ENCODE assay signal across 15 cellular contexts in the genomic region with DNA sequence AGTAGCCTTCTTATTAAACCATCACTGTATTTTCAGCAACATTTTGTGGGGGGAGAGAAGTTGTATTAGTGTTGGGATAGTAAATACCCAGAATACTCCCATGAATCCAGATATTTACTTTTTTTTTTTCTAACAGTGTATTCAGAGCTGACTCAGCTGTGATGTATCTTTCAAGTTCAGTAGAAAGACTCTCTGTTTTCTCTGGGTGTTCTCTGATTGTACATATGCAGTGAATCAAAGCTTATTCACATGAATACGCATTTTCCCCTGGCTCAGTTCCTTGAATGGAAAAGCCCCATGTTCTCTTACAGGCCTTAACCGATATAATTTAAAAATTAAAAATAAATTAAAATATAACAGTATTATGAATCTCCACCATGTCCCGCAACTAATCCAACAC. TPM values are rescaled to one million over a fixed set of nuclear protein-coding genes. Genes with fewer than 3 reads are reported as not detected.
A peak's percentile ranks its signal among the peaks of the same experiment; 100 is the strongest.
DNase-seq lines count a peak whose midpoint lies in the region; ATAC-seq, FAIRE-seq and TF ChIP-seq lines count a peak whose summit lies in the region.
"Had no signal": no experiment of that assay in that cellular context is flagged by ENCODE, and none has a peak within 500 bp of the region (broad histone marks: within the 10 kb centered on the region; RNA-seq: fewer than 3 reads in every experiment).

No MANE protein-coding gene starts in this region.

- CTCF ChIA-PET in A549 (lab: Yijun Ruan, JAX), result interaction anchor here (0.9 to 5.1 kb wide), 10 partner anchors 9 to 1541 kb away, joined by 3 to 29 read pairs (median 4); no protein-coding TSS in a partner anchor

- FAIRE-seq in A549 (lab: Jason Lieb, UNC), result no peak
- FAIRE-seq: colon had no signal

- POLR2A ChIA-PET in A549 (lab: Yijun Ruan, JAX), result interaction anchor here (0.7 to 4.8 kb wide), 10 partner anchors 10 to 38 kb away, joined by 3 to 39 read pairs (median 8); a partner anchor contains a TSS

- H3K27me3 Mint-ChIP-seq in HFFc6 (ENCODE audit: insufficient read depth) (peaks cover 7% of the 10 kb centered on the region), T-helper 17 cell (peaks cover 55% of the 10 kb centered on the region)

- no peak for TF ChIP-seq EP300 in A549 (IDR thresholded peaks at IDR 0.05)

- H3K36me3 Mint-ChIP-seq in HFFc6 (ENCODE audit: low read depth) (no peaks in the 10 kb centered on the region), T-helper 17 cell (ENCODE audit: low read depth) (peaks cover 5% of the 10 kb centered on the region)

- H3K9me3 ChIP-seq in A549 (no peaks in the 10 kb centered on the region), T-helper 17 cell (ENCODE audit: control insufficient read depth, low read length, poor library complexity, severe bottlenecking) (no peaks in the 10 kb centered on the region)

- peak overlapping the region; percentile 93 for H3K4me3 Mint-ChIP-seq in HFFc6
- no peak overlapping the region for H3K4me3 Mint-ChIP-seq in T-helper 17 cell

- in situ Hi-C loops in astrocyte of the spinal cord (cut with HindIII; ENCODE audit: low sequenced_read_pairs), result no loop called here

- no peaks in the 10 kb centered on the region for H3K9me3 Mint-ChIP-seq in HFFc6

- TF ChIP-seq RAD21 in A549 (conservative IDR thresholded peaks at IDR 0.05 in 1 of 2, IDR thresholded peaks at IDR 0.05 in 1 of 2), result no peak

- no peak for TF ChIP-seq POLR2A in A549 (IDR thresholded peaks at IDR 0.05; ENCODE audit: low read length)

- WGBS in A549 (ENCODE audit: missing lambda C conversion rate), result 3% methylated on average over 3 of the region's 3 CpGs

- H3K4me3 ChIP-seq in A549 (peak overlapping the region; percentile 63), astrocyte of the spinal cord (ENCODE audit: low read depth, low read length) (peak overlapping the region; percentile 66)

- DNase-seq in A549 (ENCODE audit: low read depth in 1 of 2, low spot score in 1 of 2), result peak in 1 of 2 experiments; percentile 45
- DNase-seq in HFFc6, result peak; percentile 58
- DNase-seq in astrocyte of the spinal cord (ENCODE audit: low read depth, low spot score), result peak; percentile 80
- peak; percentile 20 for DNase-seq in kidney glomerular epithelial cell (lab: John Stamatoyannopoulos, UW)
- no peak for DNase-seq in NCI-H1105 treated with DMSO at 0.1 percent for 48 hours (lab: John Stamatoyannopoulos, UW)
- DNase-seq in T-helper 17 cell, result no peak
- no peak for DNase-seq in nucleus accumbens (lab: John Stamatoyannopoulos, UW)
- DNase-seq in NCI-H774 (lab: John Stamatoyannopoulos, UW), result no peak
- DNase-seq: activated CD4-positive, alpha-beta T cell treated with anti-CD3 and anti-CD28 coated beads, Interleukin-2, amount 50 U/mL, for 1 hour; GF-D8; NCI-H1092; stimulated activated CD4-positive, alpha-beta T cell treated with anti-CD3 and anti-CD28 coated beads, Interleukin-12 subunit alpha, Interleukin-12 subunit beta, amount 100 ng/mL, for 4 hours had no signal

- TF ChIP-seq CTCF in A549 (IDR thresholded peaks at IDR 0.05), result no peak
- TF ChIP-seq CTCF in HFFc6 (IDR thresholded peaks at IDR 0.05), result no peak
- no peak for TF ChIP-seq CTCF in astrocyte of the spinal cord (IDR thresholded peaks at IDR 0.05; ENCODE audit: low read depth, low read length)

- H3K4me1 ChIP-seq in A549, result peaks cover 41% of the 10 kb centered on the region

- ATAC-seq in A549 (no peak), T-helper 17 cell (no peak)

- no peak overlapping the region for H3K27ac Mint-ChIP-seq in HFFc6
- H3K27ac Mint-ChIP-seq in T-helper 17 cell, result no peak overlapping the region

- H3K4me1 Mint-ChIP-seq in HFFc6 (ENCODE audit: low read depth) (peaks cover 40% of the 10 kb centered on the region), T-helper 17 cell (peaks cover 9% of the 10 kb centered on the region)

- peak overlapping the region; percentile 74 to 97 for H3K27ac ChIP-seq in A549

- H3K4me2 ChIP-seq in A549, result peak overlapping the region; percentile 92

TF ChIP-seq in A549, 52 proteins besides CTCF, POLR2A, EP300 and RAD21:
- TF ChIP-seq FOSL2 (IDR thresholded peaks at IDR 0.05) (no peak), FOSL2 (CRISPR knock-in tag; IDR thresholded peaks at IDR 0.05) (peak; percentile 52), JUNB (IDR thresholded peaks at IDR 0.05) (peak; percentile 26; the same call in 1 of the 2 replicates)
- TF ChIP-seq, protein P1, sequence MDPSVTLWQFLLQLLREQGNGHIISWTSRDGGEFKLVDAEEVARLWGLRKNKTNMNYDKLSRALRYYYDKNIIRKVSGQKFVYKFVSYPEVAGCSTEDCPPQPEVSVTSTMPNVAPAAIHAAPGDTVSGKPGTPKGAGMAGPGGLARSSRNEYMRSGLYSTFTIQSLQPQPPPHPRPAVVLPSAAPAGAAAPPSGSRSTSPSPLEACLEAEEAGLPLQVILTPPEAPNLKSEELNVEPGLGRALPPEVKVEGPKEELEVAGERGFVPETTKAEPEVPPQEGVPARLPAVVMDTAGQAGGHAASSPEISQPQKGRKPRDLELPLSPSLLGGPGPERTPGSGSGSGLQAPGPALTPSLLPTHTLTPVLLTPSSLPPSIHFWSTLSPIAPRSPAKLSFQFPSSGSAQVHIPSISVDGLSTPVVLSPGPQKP (IDR thresholded peaks at IDR 0.05; ENCODE audit: low read depth, low read length), result no peak
TF ChIP-seq in A549: peak in this region for 2.

RNA-seq across cellular contexts. Expression of a gene that starts 1.3 kb away (rescaled TPM):
- 128 and 172 TPM in 2 replicates for polyA plus RNA-seq in A549 (2011; rRNA removed)
- polyA plus RNA-seq in A549 (2012; cell fraction: cytosol; rRNA removed), result 199 and 224 TPM in 2 replicates
- 139 and 305 TPM in 2 replicates for polyA plus RNA-seq in A549 (2012; cell fraction: nucleus; rRNA removed)
- 156 to 182 TPM (median 163 TPM) in 3 replicates for polyA plus RNA-seq in A549 (2017; fragmentation: RNase III; extraction: RNeasy Plus Mini Kit Qiagen cat#74134 plus additional on column Dnase treatment)
- 56.3 and 65.3 TPM in 2 replicates for polyA minus RNA-seq in A549 (2011; rRNA and poly(A)+ RNA removed)
- total RNA-seq in HFFc6 (2021; fragmentation: NEBNext Ultra II Directional; extraction: Animal tissue kit (Norgen Biotek cat#: 25700)), result 10 to 100 TPM; 38.2 to 80.3 (median 54.5) TPM
- total RNA-seq in T-helper 17 cell, result 1 to 10 TPM; 1.4 to 1.5 TPM

RNA-seq across cellular contexts. Expression of a gene that starts 17.1 kb away (rescaled TPM):
- polyA plus RNA-seq in A549 (2011; rRNA removed) (not detected in 2 replicates), A549 (2017; fragmentation: RNase III; extraction: RNeasy Plus Mini Kit Qiagen cat#74134 plus additional on column Dnase treatment) (not detected in 3 replicates)
- not detected in 2 replicates for polyA plus RNA-seq in A549 (2012; cell fraction: cytosol; rRNA removed)
- not detected in 2 replicates for polyA plus RNA-seq in A549 (2012; cell fraction: nucleus; rRNA removed)
- polyA minus RNA-seq in A549 (2011; rRNA and poly(A)+ RNA removed), result not detected in 2 replicates
- total RNA-seq in HFFc6 (2021; fragmentation: NEBNext Ultra II Directional; extraction: Animal tissue kit (Norgen Biotek cat#: 25700)), result not detected
- total RNA-seq in T-helper 17 cell, result not detected
- total RNA-seq: glomerular endothelial cell had no signal
- polyA plus RNA-seq: urinary bladder had no signal

RNA-seq across cellular contexts. Expression of a gene that starts 32.3 kb away (rescaled TPM):
- 23.4 and 31.1 TPM in 2 replicates for polyA plus RNA-seq in A549 (2011; rRNA removed)
- polyA plus RNA-seq in A549 (2012; cell fraction: cytosol; rRNA removed), result 11.2 and 11.5 TPM in 2 replicates
- 4.6 and 5.5 TPM in 2 replicates for polyA plus RNA-seq in A549 (2012; cell fraction: nucleus; rRNA removed)
- 26.3 to 34.8 TPM (median 33.4 TPM) in 3 replicates for polyA plus RNA-seq in A549 (2017; fragmentation: RNase III; extraction: RNeasy Plus Mini Kit Qiagen cat#74134 plus additional on column Dnase treatment)
- 5.6 and 6.9 TPM in 2 replicates for polyA minus RNA-seq in A549 (2011; rRNA and poly(A)+ RNA removed)
- 10 to 100 TPM; 26.0 to 31.4 (median 28.1) TPM for total RNA-seq in HFFc6 (2021; fragmentation: NEBNext Ultra II Directional; extraction: Animal tissue kit (Norgen Biotek cat#: 25700))
- total RNA-seq in T-helper 17 cell, result 10 to 100 TPM in 1 of 2 donors, under 1 TPM in 1; 0.85 to 24.5 TPM

Comparison
In these comparisons a context has a peak if more than half of its experiments do, and no peak if none do; other contexts are left out.
1. DNase-seq: peak in HFFc6 (single experiment), astrocyte of the spinal cord (single experiment) and kidney glomerular epithelial cell (single experiment); none in NCI-H1105 treated with DMSO at 0.1 percent for 48 hours (single experiment), T-helper 17 cell (0 of 3), nucleus accumbens (0 of 56) and NCI-H774 (single experiment).
2. RNA of a gene that starts 1.3 kb away (total RNA-seq): 38.2 to 80.3 TPM in HFFc6; 1.4 to 1.5 TPM in T-helper 17 cell; every median in the first group is over 10 times any median in the second.